Comparison of ENCODE assay signal across 8 cellular contexts in the genomic region with DNA sequence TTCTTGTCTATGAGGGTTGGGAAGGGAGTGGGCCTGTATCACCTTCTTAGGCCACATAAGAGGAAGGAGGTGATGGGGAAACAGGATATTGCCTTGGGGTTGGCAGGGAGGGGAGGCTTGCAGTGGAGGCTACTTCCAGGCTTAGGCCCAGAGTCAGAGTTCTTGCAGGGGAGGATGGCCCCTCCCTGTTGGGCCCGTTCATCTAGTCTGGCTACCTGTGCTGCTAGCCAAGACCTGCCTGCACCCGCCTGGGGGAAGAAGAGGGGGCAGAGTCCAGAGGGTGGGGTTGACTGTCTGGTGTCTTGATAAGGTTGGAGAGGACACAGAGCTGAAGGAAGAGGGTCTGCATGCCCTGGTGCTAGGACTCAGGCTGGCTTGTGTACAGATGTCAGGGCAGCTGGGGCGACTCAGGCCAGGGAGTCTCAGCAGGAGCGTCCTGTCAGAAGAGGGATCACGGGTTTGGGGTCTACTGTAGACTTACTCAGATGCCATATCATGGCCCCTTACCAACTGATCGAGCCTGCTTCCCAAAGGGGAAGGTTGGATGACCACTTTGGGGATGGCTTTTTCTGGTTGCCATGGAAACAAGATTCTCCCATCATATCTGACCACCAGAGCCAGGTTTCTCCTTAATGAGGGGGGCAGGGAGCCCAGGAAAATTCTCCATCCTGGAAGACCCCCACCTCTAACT. TPM values are rescaled to one million over a fixed set of nuclear protein-coding genes. Genes with fewer than 3 reads are reported as not detected.
A peak's percentile ranks its signal among the peaks of the same experiment; 100 is the strongest.
DNase-seq lines count a peak whose midpoint lies in the region; ATAC-seq and TF ChIP-seq lines count a peak whose summit lies in the region.

No MANE protein-coding gene starts in this region.

- no peak for ATAC-seq in stimulated activated memory B cell treated with anti-CD40 and anti-IgM and Interleukin-4, amounts not matched to agents 10 μg/mL and 1 μg/mL and 100 μg/mL, for 72 hours
- no peak for ATAC-seq in HG03457 (IDR thresholded peaks at IDR 0.05; ENCODE audit: unreplicated experiment)
- no peak for ATAC-seq in GM18520 (IDR thresholded peaks at IDR 0.05; ENCODE audit: unreplicated experiment)

- H3K9me3 ChIP-seq in WERI-Rb-1 (ENCODE audit: severe bottlenecking) (no peaks in the 10 kb centered on the region), right atrium auricular region (no peaks in the 10 kb centered on the region)

- H3K4me1 ChIP-seq in right atrium auricular region, result peaks cover 0 to 57% of the 10 kb centered on the region in 2 donors

- DNase-seq in DMS 273 (lab: John Stamatoyannopoulos, UW; ENCODE audit: unreplicated experiment) (peak; percentile 21), DMS 273 treated with DMSO at 0.1 percent for 48 hours (lab: John Stamatoyannopoulos, UW) (no peak), WERI-Rb-1 (no peak), right atrium auricular region (ENCODE audit: low spot score) (no peak), iPS-NIHi11 (ENCODE audit: low spot score) (no peak)

- H3K36me3 Mint-ChIP-seq in stimulated activated memory B cell treated with anti-CD40 and anti-IgM and Interleukin-4, amounts not matched to agents 10 μg/mL and 1 μg/mL and 100 μg/mL, for 72 hours, result no peaks in the 10 kb centered on the region

- H3K36me3 ChIP-seq in WERI-Rb-1, result no peaks in the 10 kb centered on the region; the same call in 1 of the 2 replicates
- H3K36me3 ChIP-seq in right atrium auricular region, result no peaks in the 10 kb centered on the region

- H3K9me3 Mint-ChIP-seq in stimulated activated memory B cell treated with anti-CD40 and anti-IgM and Interleukin-4, amounts not matched to agents 10 μg/mL and 1 μg/mL and 100 μg/mL, for 72 hours, result no peaks in the 10 kb centered on the region

- H3K27me3 ChIP-seq in WERI-Rb-1 (ENCODE audit: insufficient read depth, low read depth, severe bottlenecking) (no peaks in the 10 kb centered on the region), right atrium auricular region (no peaks in the 10 kb centered on the region)

- H3K4me1 Mint-ChIP-seq in stimulated activated memory B cell treated with anti-CD40 and anti-IgM and Interleukin-4, amounts not matched to agents 10 μg/mL and 1 μg/mL and 100 μg/mL, for 72 hours, result peaks cover 65% of the 10 kb centered on the region

- peak overlapping the region; percentile 89 for H3K27ac ChIP-seq in WERI-Rb-1
- peak overlapping the region; percentile 99 to 100 for H3K27ac ChIP-seq in right atrium auricular region

- peak overlapping the region; percentile 62 for H3K27ac Mint-ChIP-seq in stimulated activated memory B cell treated with anti-CD40 and anti-IgM and Interleukin-4, amounts not matched to agents 10 μg/mL and 1 μg/mL and 100 μg/mL, for 72 hours

- H3K27me3 Mint-ChIP-seq in stimulated activated memory B cell treated with anti-CD40 and anti-IgM and Interleukin-4, amounts not matched to agents 10 μg/mL and 1 μg/mL and 100 μg/mL, for 72 hours, result no peaks in the 10 kb centered on the region

- no peak for TF ChIP-seq CTCF in WERI-Rb-1 (IDR thresholded peaks at IDR 0.05; ENCODE audit: low read depth, low read length)
- TF ChIP-seq CTCF in right atrium auricular region (IDR thresholded peaks at IDR 0.05), result no peak

- no peak overlapping the region for H3K4me3 Mint-ChIP-seq in stimulated activated memory B cell treated with anti-CD40 and anti-IgM and Interleukin-4, amounts not matched to agents 10 μg/mL and 1 μg/mL and 100 μg/mL, for 72 hours

- no peak overlapping the region for H3K4me3 ChIP-seq in WERI-Rb-1 (ENCODE audit: low read depth, low read length)
- no peak overlapping the region for H3K4me3 ChIP-seq in right atrium auricular region

RNA-seq across cellular contexts. Expression of a gene that starts 5.3 kb away (rescaled TPM):
- total RNA-seq in right atrium auricular region, result 10 to 100 TPM; 11.0 to 11.1 TPM

RNA-seq across cellular contexts. Expression of a gene that starts 15.5 kb away (rescaled TPM):
- 10 to 100 TPM; 42.5 to 53.2 TPM for total RNA-seq in right atrium auricular region

RNA-seq across cellular contexts. Expression of a gene that starts 18.0 kb away (rescaled TPM):
- 10 to 100 TPM; 77.1 to 85.0 TPM for total RNA-seq in right atrium auricular region

RNA-seq across cellular contexts. Expression of a gene that starts 18.5 kb away (rescaled TPM):
- 1 to 10 TPM; 5.1 to 6.8 TPM for total RNA-seq in right atrium auricular region

RNA-seq across cellular contexts. Expression of a gene that starts 49.2 kb away (rescaled TPM):
- total RNA-seq in right atrium auricular region, result 10 to 100 TPM; 17.6 to 44.7 TPM
